ENCODE assay signal across 19 cellular contexts in genomic region chr15:31088672-31089360, GRCh38. TPM values are rescaled to one million over a fixed set of nuclear protein-coding genes. Genes with fewer than 3 reads are reported as not detected.
A peak's percentile ranks its signal among the peaks of the same experiment; 100 is the strongest.
DNase-seq lines count a peak whose midpoint lies in the region; ATAC-seq and TF ChIP-seq lines count a peak whose summit lies in the region.
"Had no signal": no experiment of that assay in that cellular context is flagged by ENCODE, and none has a peak within 500 bp of the region (broad histone marks: within the 10 kb centered on the region; RNA-seq: fewer than 3 reads in every experiment).

No MANE protein-coding gene starts in this region.

- H3K9me3 Mint-ChIP-seq in stimulated activated naive B cell treated with anti-CD40 and anti-IgM and Interleukin-4, amounts not matched to agents 10 μg/mL and 1 μg/mL and 100 μg/mL, for 72 hours = peaks cover 0 to 4% of the 10 kb centered on the region in 2 donors
- H3K9me3 Mint-ChIP-seq: CD4-positive, alpha-beta memory T cell had no signal

- H3K4me1 Mint-ChIP-seq in stimulated activated naive B cell treated with anti-CD40 and anti-IgM and Interleukin-4, amounts not matched to agents 10 μg/mL and 1 μg/mL and 100 μg/mL, for 72 hours = peaks cover 0 to 5% of the 10 kb centered on the region in 2 donors
- H3K4me1 Mint-ChIP-seq: CD4-positive, alpha-beta memory T cell; H9 had no signal

- H3K4me3 Mint-ChIP-seq in stimulated activated naive B cell treated with anti-CD40 and anti-IgM and Interleukin-4, amounts not matched to agents 10 μg/mL and 1 μg/mL and 100 μg/mL, for 72 hours = no peak overlapping the region
- H3K4me3 Mint-ChIP-seq: CD14-positive monocyte; CD4-positive, alpha-beta memory T cell; H9 had no signal

- intact Hi-C loops in cardiac septum (cut with DNase I) = no loop called here

- H3K27ac Mint-ChIP-seq in stimulated activated naive B cell treated with anti-CD40 and anti-IgM and Interleukin-4, amounts not matched to agents 10 μg/mL and 1 μg/mL and 100 μg/mL, for 72 hours = peak overlapping the region; percentile 20
- H3K27ac Mint-ChIP-seq: CD4-positive, alpha-beta memory T cell had no signal

- H3K27me3 ChIP-seq in right atrium auricular region (no peaks in the 10 kb centered on the region), liver (ENCODE audit: control insufficient read depth in 4 of 4, insufficient read depth in 4 of 4, low read length in 3 of 4) (no peaks in the 10 kb centered on the region)
- H3K27me3 ChIP-seq: BLaER1 had no signal

- no peaks in the 10 kb centered on the region for H3K27me3 Mint-ChIP-seq in stimulated activated naive B cell treated with anti-CD40 and anti-IgM and Interleukin-4, amounts not matched to agents 10 μg/mL and 1 μg/mL and 100 μg/mL, for 72 hours

- H3K27ac ChIP-seq in right atrium auricular region (no peak overlapping the region), liver (ENCODE audit: low read depth in 1 of 2, low read length in 2 of 2) (no peak overlapping the region)
- H3K27ac ChIP-seq: BLaER1 had no signal

- H3K9me3 ChIP-seq in right atrium auricular region (no peaks in the 10 kb centered on the region), liver (ENCODE audit: control insufficient read depth in 4 of 4, low read length in 3 of 4) (no peaks in the 10 kb centered on the region)

- no peak for ATAC-seq in stimulated activated naive B cell treated with anti-CD40 and anti-IgM and Interleukin-4, amounts not matched to agents 10 μg/mL and 1 μg/mL and 100 μg/mL, for 72 hours (replicated peaks)
- no peak for ATAC-seq in GM18520 (IDR thresholded peaks at IDR 0.05; ENCODE audit: unreplicated experiment)

- WGBS in liver = 78% methylated on average over 21 of the region's 21 CpGs

- H3K36me3 ChIP-seq in right atrium auricular region (no peaks in the 10 kb centered on the region), liver (ENCODE audit: control insufficient read depth in 4 of 4, insufficient read depth in 3 of 4, low read depth in 1 of 4, low read length in 3 of 4) (no peaks in the 10 kb centered on the region)
- H3K36me3 ChIP-seq: BLaER1 had no signal

- no peak for TF ChIP-seq CTCF in right atrium auricular region (IDR thresholded peaks at IDR 0.05)
- TF ChIP-seq CTCF in liver (IDR thresholded peaks at IDR 0.05; ENCODE audit: low read depth, low read length, missing input control) = no peak

- H3K36me3 Mint-ChIP-seq in stimulated activated naive B cell treated with anti-CD40 and anti-IgM and Interleukin-4, amounts not matched to agents 10 μg/mL and 1 μg/mL and 100 μg/mL, for 72 hours = no peaks in the 10 kb centered on the region
- H3K36me3 Mint-ChIP-seq: CD14-positive monocyte; CD4-positive, alpha-beta memory T cell had no signal

- TF ChIP-seq RAD21 in liver (IDR thresholded peaks at IDR 0.05) = no peak

- H3K4me3 ChIP-seq in right atrium auricular region = no peak overlapping the region
- no peak overlapping the region for H3K4me3 ChIP-seq in liver (ENCODE audit: low read depth in 1 of 3, low read length in 3 of 3)
- H3K4me3 ChIP-seq: BLaER1 had no signal

- no peak overlapping the region for H3K9ac ChIP-seq in liver (ENCODE audit: low read depth in 1 of 2, low read length in 2 of 2)
- H3K9ac ChIP-seq: BLaER1 had no signal

- no peaks in the 10 kb centered on the region for H3K4me1 ChIP-seq in right atrium auricular region
- H3K4me1 ChIP-seq in liver (ENCODE audit: control insufficient read depth in 4 of 4, insufficient read depth in 4 of 4, low read length in 3 of 4) = no peaks in the 10 kb centered on the region

- DNase-seq in right atrium auricular region (ENCODE audit: low spot score) (peak; percentile 26), cardiac septum (ENCODE audit: low spot score) (no peak), NCI-H1105 treated with DMSO at 0.1 percent for 48 hours (lab: John Stamatoyannopoulos, UW) (no peak), NCI-H146 treated with DMSO at 0.1 percent for 48 hours (lab: John Stamatoyannopoulos, UW; ENCODE audit: unreplicated experiment) (no peak)
- DNase-seq in stimulated activated naive B cell treated with anti-CD40 and anti-IgM and Interleukin-4, amounts not matched to agents 10 μg/mL and 1 μg/mL and 100 μg/mL, for 72 hours = no peak
- DNase-seq: 8988T; CD4-positive, alpha-beta memory T cell; DMS153; DMS79; GDM1; H9 had no signal

TF ChIP-seq in liver, 16 proteins besides CTCF, POLR2A, EP300 and RAD21:
- peak; percentile 26 for TF ChIP-seq SP1 (IDR thresholded peaks at IDR 0.05)
- TF ChIP-seq JUND (IDR thresholded peaks at IDR 0.05) = no peak
- TF ChIP-seq HNF4A (conservative IDR thresholded peaks at IDR 0.05) = peak in 1 of 2 donors; percentile 46

RNA-seq across cellular contexts. Expression of gene TRPM1, which starts 12.7 kb away (rescaled TPM):
- not detected for total RNA-seq in right atrium auricular region
- total RNA-seq in cardiac septum = not detected
- total RNA-seq in liver = not detected
- not detected for polyA plus RNA-seq in liver
- total RNA-seq: A673; CD4-positive, alpha-beta memory T cell; Daoy; H1; H9 had no signal
- polyA plus RNA-seq: AG04450; CD4-positive, alpha-beta memory T cell had no signal
